1 cellular context compared by ENCODE assay signal in genomic region chrX:130071611-130072349, GRCh38.
TF ChIP-seq lines count a peak whose summit lies in the region.

No MANE protein-coding gene starts in this region.

TF ChIP-seq in HepG2, 621 proteins besides CTCF, POLR2A, EP300 and RAD21 (continued from another document):
- no peak for TF ChIP-seq ZUFSP (CRISPR knock-in tag; IDR thresholded peaks at IDR 0.05; ENCODE audit: borderline replicate concordance)
- TF ChIP-seq ISL2 (CRISPR knock-in tag; IDR thresholded peaks at IDR 0.05), result 0 out of 2 replicates have a peak, but pooled peaks have one; percentile 31
- TF ChIP-seq ZNF614 (CRISPR knock-in tag; IDR thresholded peaks at IDR 0.05; ENCODE audit: borderline replicate concordance), result no peak
- peak; percentile 67; the same call in 1 of the 2 replicates for TF ChIP-seq PHF21A (CRISPR knock-in tag; IDR thresholded peaks at IDR 0.05)
- no peak for TF ChIP-seq MED8 (CRISPR knock-in tag; IDR thresholded peaks at IDR 0.05; ENCODE audit: insufficient replicate concordance)
- peak; percentile 37; the same call in 1 of the 2 replicates for TF ChIP-seq HOXA3 (CRISPR knock-in tag; IDR thresholded peaks at IDR 0.05)
- TF ChIP-seq TARDBP (CRISPR knock-in tag; IDR thresholded peaks at IDR 0.05), result no peak
- TF ChIP-seq PCBP2 (optimal IDR thresholded peaks at IDR 0.05; ENCODE audit: low read depth, low read length, poor library complexity, severe bottlenecking), result no peak
- peak; percentile 41; the same call in 1 of the 2 replicates for TF ChIP-seq SALL1 (CRISPR knock-in tag; IDR thresholded peaks at IDR 0.05)
- TF ChIP-seq ZNF589 (CRISPR knock-in tag; conservative IDR thresholded peaks at IDR 0.05), result no peak
- no peak for TF ChIP-seq KDM5A (IDR thresholded peaks at IDR 0.05; ENCODE audit: borderline replicate concordance, low read length)
- TF ChIP-seq ZFX (CRISPR knock-in tag; IDR thresholded peaks at IDR 0.05; ENCODE audit: low read depth), result peak; percentile 52
- TF ChIP-seq FOXA1 (IDR thresholded peaks at IDR 0.05), result no peak
- 0 out of 2 replicates have a peak, but pooled peaks have one; percentile 27 for TF ChIP-seq FOXA1 (CRISPR knock-in tag; IDR thresholded peaks at IDR 0.05)
- peak; percentile 19; the same call in 1 of the 2 replicates for TF ChIP-seq NFKB2 (CRISPR knock-in tag; IDR thresholded peaks at IDR 0.05; ENCODE audit: borderline replicate concordance)
- TF ChIP-seq HDAC2 (CRISPR knock-in tag; IDR thresholded peaks at IDR 0.05), result no peak
- no peak for TF ChIP-seq ARNT2 (CRISPR knock-in tag; IDR thresholded peaks at IDR 0.05; ENCODE audit: low read depth)
- peak; percentile 50; the same call in 1 of the 2 replicates for TF ChIP-seq PHF8 (CRISPR knock-in tag; IDR thresholded peaks at IDR 0.05)
- peak; percentile 49; the same call in 1 of the 2 replicates for TF ChIP-seq NCOR1 (IDR thresholded peaks at IDR 0.05; ENCODE audit: borderline replicate concordance, low read length)
- TF ChIP-seq TCF12 (IDR thresholded peaks at IDR 0.05), result no peak
- no peak for TF ChIP-seq TCF12 (CRISPR knock-in tag; IDR thresholded peaks at IDR 0.05)
- TF ChIP-seq ZBTB8A (CRISPR knock-in tag; IDR thresholded peaks at IDR 0.05; ENCODE audit: borderline replicate concordance, low read depth), result no peak
- no peak for TF ChIP-seq ZNF276 (CRISPR knock-in tag; IDR thresholded peaks at IDR 0.05; ENCODE audit: low read depth)
- peak; percentile 33; the same call in 1 of the 2 replicates for TF ChIP-seq ZNF740 (CRISPR knock-in tag; IDR thresholded peaks at IDR 0.05)
- TF ChIP-seq UBTF (CRISPR knock-in tag; IDR thresholded peaks at IDR 0.05), result peak; percentile 9; the same call in 1 of the 2 replicates
- TF ChIP-seq ZNF800 (CRISPR knock-in tag; IDR thresholded peaks at IDR 0.05), result no peak
- peak; percentile 34; the same call in 1 of the 2 replicates for TF ChIP-seq KDM6A (CRISPR knock-in tag; IDR thresholded peaks at IDR 0.05; ENCODE audit: low read depth)
- no peak for TF ChIP-seq HES4 (CRISPR knock-in tag; IDR thresholded peaks at IDR 0.05; ENCODE audit: borderline replicate concordance)
- TF ChIP-seq SMAD3 (CRISPR knock-in tag; IDR thresholded peaks at IDR 0.05), result 0 out of 2 replicates have a peak, but pooled peaks have one; percentile 52
- no peak for TF ChIP-seq ZNF17 (CRISPR knock-in tag; IDR thresholded peaks at IDR 0.05)
- peak; percentile 86 to 88 for TF ChIP-seq MAFK (conservative IDR thresholded peaks at IDR 0.05 in 1 of 2, IDR thresholded peaks at IDR 0.05 in 1 of 2; ENCODE audit: low read length in 2 of 2)
- TF ChIP-seq HDAC1 (CRISPR knock-in tag; IDR thresholded peaks at IDR 0.05), result 0 out of 2 replicates have a peak, but pooled peaks have one; percentile 21
- TF ChIP-seq ARHGAP35 (CRISPR knock-in tag; IDR thresholded peaks at IDR 0.05; ENCODE audit: borderline replicate concordance), result no peak
- TF ChIP-seq ZFP37 (CRISPR knock-in tag; IDR thresholded peaks at IDR 0.05; ENCODE audit: borderline replicate concordance), result no peak
- TF ChIP-seq ZNF224 (CRISPR knock-in tag; IDR thresholded peaks at IDR 0.05), result no peak
- TF ChIP-seq STAT5B (CRISPR knock-in tag; IDR thresholded peaks at IDR 0.05), result no peak
- 0 out of 2 replicates have a peak, but pooled peaks have one; percentile 12 for TF ChIP-seq FOXA3 (CRISPR knock-in tag; IDR thresholded peaks at IDR 0.05)
- TF ChIP-seq MAFF (IDR thresholded peaks at IDR 0.05; ENCODE audit: low read depth, low read length), result peak; percentile 87
- no peak for TF ChIP-seq ZNF317 (CRISPR knock-in tag; IDR thresholded peaks at IDR 0.05)
- no peak for TF ChIP-seq ZNF124 (CRISPR knock-in tag; IDR thresholded peaks at IDR 0.05)
- TF ChIP-seq SOX13 (IDR thresholded peaks at IDR 0.05), result no peak
- 0 out of 4 replicates have a peak, but pooled peaks of 1 of the 2 experiments have one; percentile 10 for TF ChIP-seq SOX13 (CRISPR knock-in tag; conservative IDR thresholded peaks at IDR 0.05 in 1 of 2, IDR thresholded peaks at IDR 0.05 in 1 of 2)
- no peak for TF ChIP-seq ZNF720 (CRISPR knock-in tag; IDR thresholded peaks at IDR 0.05)
- no peak for TF ChIP-seq FOXK2 (IDR thresholded peaks at IDR 0.05)
- TF ChIP-seq SRY (CRISPR knock-in tag; IDR thresholded peaks at IDR 0.05), result no peak
- no peak for TF ChIP-seq ZNF44 (CRISPR knock-in tag; IDR thresholded peaks at IDR 0.05)
- no peak for TF ChIP-seq ZNF20 (CRISPR knock-in tag; IDR thresholded peaks at IDR 0.05)
- no peak for TF ChIP-seq ZNF850 (CRISPR knock-in tag; conservative IDR thresholded peaks at IDR 0.05)
- TF ChIP-seq THAP11 (CRISPR knock-in tag; IDR thresholded peaks at IDR 0.05), result peak; percentile 47
- no peak for TF ChIP-seq ZBTB10 (CRISPR knock-in tag; IDR thresholded peaks at IDR 0.05; ENCODE audit: borderline replicate concordance)
- no peak for TF ChIP-seq ZNF34 (CRISPR knock-in tag; IDR thresholded peaks at IDR 0.05; ENCODE audit: borderline replicate concordance)
- TF ChIP-seq HNF4A (CRISPR knock-in tag; IDR thresholded peaks at IDR 0.05), result peak; percentile 75
- TF ChIP-seq MEIS2 (CRISPR knock-in tag; IDR thresholded peaks at IDR 0.05), result no peak
- TF ChIP-seq FOXJ3 (CRISPR knock-in tag; IDR thresholded peaks at IDR 0.05; ENCODE audit: borderline replicate concordance), result peak; percentile 31; the same call in 1 of the 2 replicates
- 0 out of 2 replicates have a peak, but pooled peaks have one; percentile 29 for TF ChIP-seq ZNF143 (CRISPR knock-in tag; IDR thresholded peaks at IDR 0.05)
- TF ChIP-seq PATZ1 (CRISPR knock-in tag; IDR thresholded peaks at IDR 0.05), result no peak; the same call in 1 of the 2 replicates
- TF ChIP-seq ZMYM2 (CRISPR knock-in tag; IDR thresholded peaks at IDR 0.05), result no peak
- 0 out of 2 replicates have a peak, but pooled peaks have one; percentile 36 for TF ChIP-seq ZSCAN21 (CRISPR knock-in tag; IDR thresholded peaks at IDR 0.05; ENCODE audit: borderline replicate concordance)
- TF ChIP-seq ZNF557 (CRISPR knock-in tag; IDR thresholded peaks at IDR 0.05), result no peak
- TF ChIP-seq ZNF772 (CRISPR knock-in tag; IDR thresholded peaks at IDR 0.05), result no peak
TF ChIP-seq in HepG2: peak in this region for 40.
